ENCODE assay signal across 8 cellular contexts in genomic region chr14:105528197-105528858, GRCh38. TPM values are rescaled to one million over a fixed set of nuclear protein-coding genes. Genes with fewer than 3 reads are reported as not detected.
DNase-seq lines count a peak whose midpoint lies in the region; ATAC-seq and TF ChIP-seq lines count a peak whose summit lies in the region.

No MANE protein-coding gene starts in this region.

- ATAC-seq in GM19372 (IDR thresholded peaks at IDR 0.05; ENCODE audit: low read depth, unreplicated experiment) (peak; percentile 61), left lung (peak; percentile 90), HG03135 (IDR thresholded peaks at IDR 0.05; ENCODE audit: unreplicated experiment) (no peak)

- H2AFZ ChIP-seq in ACC112 (ENCODE audit: low read length, unreplicated experiment) = peak overlapping the region; percentile 93

- peaks cover 4% of the 10 kb centered on the region for H3K4me1 ChIP-seq in ACC112 (ENCODE audit: control insufficient read depth, insufficient read depth, low read length, unreplicated experiment)
- peaks cover 16% of the 10 kb centered on the region for H3K4me1 ChIP-seq in colonic mucosa
- H3K4me1 ChIP-seq in left lung = peaks cover 12 to 40% of the 10 kb centered on the region in 2 donors

- no peaks in the 10 kb centered on the region for H3K79me2 ChIP-seq in ACC112 (ENCODE audit: control insufficient read depth, insufficient read depth, low read length, unreplicated experiment)

- intact Hi-C loops in colonic mucosa (cut with DNase I) (loop anchor here (5.0 to 10.0 kb wide), 4 partner anchors 36 to 324 kb away; partner anchors contain the start of gene TEDC1), left lung (cut with DNase I) (no loop called here)

- H3K9me3 ChIP-seq in colonic mucosa (no peaks in the 10 kb centered on the region), left lung (no peaks in the 10 kb centered on the region)

- H3K4me3 ChIP-seq in ACC112 (ENCODE audit: low read depth, low read length) (peak overlapping the region; percentile 86), colonic mucosa (peak overlapping the region; percentile 54), left lung (peak overlapping the region; percentile 52 to 57)

- TF ChIP-seq CTCF in colonic mucosa (IDR thresholded peaks at IDR 0.05) (peak; percentile 74), left lung (IDR thresholded peaks at IDR 0.05) (peak; percentile 91 to 93)

- H3K27ac ChIP-seq in ACC112 (ENCODE audit: low read depth, low read length) (no peak overlapping the region), colonic mucosa (no peak overlapping the region), left lung (peak overlapping the region in 1 of 2 donors; percentile 24)

- peaks cover 16% of the 10 kb centered on the region; the same call in 1 of the 2 replicates for H3K27me3 ChIP-seq in ACC112 (ENCODE audit: insufficient read depth, low read length)
- H3K27me3 ChIP-seq in colonic mucosa = peaks cover 32% of the 10 kb centered on the region
- peaks cover 16 to 67% of the 10 kb centered on the region in 2 donors for H3K27me3 ChIP-seq in left lung

- DNase-seq in NCI-H2196 treated with DMSO at 0.1 percent for 48 hours (lab: John Stamatoyannopoulos, UW; ENCODE audit: unreplicated experiment) = peak; percentile 28
- DNase-seq in activated CD4-positive, alpha-beta T cell treated with anti-CD3 and anti-CD28 coated beads for 48 hours = peak; percentile 88
- DNase-seq in colonic mucosa = peak; percentile 79
- DNase-seq in left lung = peak; percentile 74 to 94
- peak; percentile 71 to 82 for DNase-seq in stimulated activated CD4-positive, alpha-beta T cell treated with anti-CD3 and anti-CD28 coated beads, Interleukin-1b, Interleukin-23, amount 100 ng/mL, for 4 hours (ENCODE audit: low read depth in 2 of 2)

- H3K9ac ChIP-seq in colonic mucosa (ENCODE audit: low read depth in 2 of 2, low read length in 2 of 2) = peak overlapping the region; percentile 2 to 72

- H3K36me3 ChIP-seq in ACC112 (ENCODE audit: insufficient read depth, low read length) (no peaks in the 10 kb centered on the region), colonic mucosa (no peaks in the 10 kb centered on the region), left lung (no peaks in the 10 kb centered on the region)

RNA-seq across cellular contexts. Expression of gene TMEM121, which starts 1.9 kb away (rescaled TPM):
- total RNA-seq in colonic mucosa = under 1 TPM; 0.82 TPM
- total RNA-seq in left lung = 1 to 10 TPM; 2.4 to 3.0 TPM

RNA-seq across cellular contexts. Expression of gene TEDC1, which starts 37.3 kb away (rescaled TPM):
- 10 to 100 TPM; 15.0 to 55.7 TPM for total RNA-seq in colonic mucosa
- total RNA-seq in left lung = 10 to 100 TPM; 12.8 to 16.8 TPM

RNA-seq across cellular contexts. Expression of gene CRIP1, which starts 41.6 kb away (rescaled TPM):
- total RNA-seq in colonic mucosa (100 to 1,000 TPM in 1 of 2 donors, 10 to 100 TPM in 1; 97.1 to 220 TPM), left lung (100 to 1,000 TPM; 171 to 281 TPM)

RNA-seq across cellular contexts. Expression of gene CRIP2, which starts 53.7 kb away (rescaled TPM):
- total RNA-seq in colonic mucosa (10 to 100 TPM; 11.3 to 20.3 TPM), left lung (100 to 1,000 TPM; 172 to 224 TPM)

Comparison
In these comparisons a context has a peak if more than half of its experiments do, and no peak if none do; other contexts are left out.
1. DNase-seq: peak in every context shown above with its lines; median percentile 88 in activated CD4-positive, alpha-beta T cell treated with anti-CD3 and anti-CD28 coated beads for 48 hours; 84 in left lung; 79 in colonic mucosa; 76 in stimulated activated CD4-positive, alpha-beta T cell treated with anti-CD3 and anti-CD28 coated beads, Interleukin-1b, Interleukin-23, amount 100 ng/mL, for 4 hours; 28 in NCI-H2196 treated with DMSO at 0.1 percent for 48 hours.